In genomic region chr6:113450061-113450465, GRCh38 we compare ENCODE assay signal across 25 cellular contexts.
DNase-seq lines count a peak whose midpoint lies in the region; ATAC-seq, FAIRE-seq and TF ChIP-seq lines count a peak whose summit lies in the region.
"Had no signal": no experiment of that assay in that cellular context is flagged by ENCODE, and none has a peak within 500 bp of the region (broad histone marks: within the 10 kb centered on the region; RNA-seq: fewer than 3 reads in every experiment).

No MANE protein-coding gene starts in this region.

- peak; percentile 62 for FAIRE-seq in HTR-8/SVneo (lab: Jason Lieb, UNC)
- FAIRE-seq: H54 had no signal

- TF ChIP-seq CTCF in cardiac fibroblast (IDR thresholded peaks at IDR 0.05; ENCODE audit: low read depth, low read length) (no peak), smooth muscle cell (IDR thresholded peaks at IDR 0.05; ENCODE audit: borderline replicate concordance, insufficient read depth, poor library complexity, severe bottlenecking) (no peak), heart left ventricle (IDR thresholded peaks at IDR 0.05) (no peak)

- intact Hi-C loops in heart left ventricle (cut with DNase I) = no loop called here

- 21% methylated on average over 1 of the region's 1 CpG for WGBS in smooth muscle cell (ENCODE audit: low lambda C conversion rate)
- 52 to 73% (median 67%) methylated on average over 1 of the region's 1 CpG for WGBS in heart left ventricle, 4 donors

- peaks cover 4% of the 10 kb centered on the region for H3K4me1 ChIP-seq in smooth muscle cell (ENCODE audit: low read depth)
- H3K4me1 ChIP-seq in heart left ventricle = peaks cover 0 to 7% (median 0%) of the 10 kb centered on the region in 12 donors
- H3K4me1 ChIP-seq: colonic mucosa had no signal

- no peak overlapping the region for H3K9ac ChIP-seq in smooth muscle cell (ENCODE audit: low read depth)

- TF ChIP-seq POLR2A in heart left ventricle (IDR thresholded peaks at IDR 0.05) = no peak

- H3K4me3 ChIP-seq in cardiac fibroblast (replicated peaks in 1 of 2; ENCODE audit: low read depth in 2 of 2, low read length in 2 of 2) = no peak overlapping the region
- H3K4me3 ChIP-seq in smooth muscle cell = no peak overlapping the region
- H3K4me3 ChIP-seq in heart left ventricle = no peak overlapping the region
- H3K4me3 ChIP-seq: colonic mucosa, heart right ventricle, upper lobe of left lung had no signal

- ATAC-seq in heart left ventricle (no peak), GM19455 (IDR thresholded peaks at IDR 0.05; ENCODE audit: unreplicated experiment) (no peak)
- ATAC-seq: CD8-positive, alpha-beta T cell; heart right ventricle; Right ventricle myocardium inferior had no signal

- H3F3A ChIP-seq in smooth muscle cell (ENCODE audit: low read depth) = peaks cover 6% of the 10 kb centered on the region

- H3K27ac ChIP-seq in smooth muscle cell (ENCODE audit: low read depth) (peak overlapping the region; percentile 82), heart left ventricle (no peak overlapping the region)
- H3K27ac ChIP-seq: colonic mucosa, heart right ventricle, HL-60, neutrophil, upper lobe of left lung, WERI-Rb-1 had no signal

- no peaks in the 10 kb centered on the region for H3K9me3 ChIP-seq in smooth muscle cell (replicated peaks; ENCODE audit: low read depth)
- H3K9me3 ChIP-seq in heart left ventricle = peaks cover 0 to 3% (median 0%) of the 10 kb centered on the region in 12 donors
- H3K9me3 ChIP-seq: colonic mucosa, neutrophil, upper lobe of left lung had no signal

- H3K27me3 ChIP-seq in smooth muscle cell (ENCODE audit: low read depth) = no peaks in the 10 kb centered on the region
- no peaks in the 10 kb centered on the region for H3K27me3 ChIP-seq in heart left ventricle
- H3K27me3 ChIP-seq: colonic mucosa, heart right ventricle, neutrophil, upper lobe of left lung had no signal

- no peaks in the 10 kb centered on the region for H3K79me2 ChIP-seq in smooth muscle cell (ENCODE audit: low read depth)

- no peak overlapping the region for H2AFZ ChIP-seq in smooth muscle cell (ENCODE audit: low read depth)

- H3K36me3 ChIP-seq in smooth muscle cell (ENCODE audit: low read depth) (no peaks in the 10 kb centered on the region), heart left ventricle (no peaks in the 10 kb centered on the region)
- H3K36me3 ChIP-seq: colonic mucosa, heart right ventricle, neutrophil, upper lobe of left lung, WERI-Rb-1 had no signal

- no peaks in the 10 kb centered on the region for H4K20me1 ChIP-seq in smooth muscle cell (ENCODE audit: low read depth)

- peak overlapping the region; percentile 7 for H3K4me2 ChIP-seq in smooth muscle cell

- DNase-seq in HTR-8/SVneo (ENCODE audit: insufficient read length, low spot score) (no peak), cardiac fibroblast (ENCODE audit: low read depth in 2 of 2) (peak; percentile 36 to 45), iris pigment epithelial cell (ENCODE audit: low read depth) (peak; percentile 71), smooth muscle cell (lab: John Stamatoyannopoulos, UW; ENCODE audit: unreplicated experiment) (no peak), DMS 273 treated with DMSO at 0.1 percent for 48 hours (lab: John Stamatoyannopoulos, UW) (no peak), heart left ventricle (no peak)
- DNase-seq in stimulated activated CD8-positive, alpha-beta memory T cell treated with anti-CD3 and anti-CD28 coated beads, Interleukin-4, amount 100 ng/mL, for 48 hours = no peak
- DNase-seq: activated CD4-positive, alpha-beta T cell treated with anti-CD3 and anti-CD28 coated beads, Interleukin-2, amount 50 U/mL, for 48 hours; activated naive CD4-positive, alpha-beta T cell treated with Interleukin-2 at 50 U/mL for 16 hours; activated T-cell treated with anti-CD3 and anti-CD28 coated beads, Interleukin-2, amount 50 U/mL, for 1 hour; aorta; CD8-positive, alpha-beta T cell; colonic mucosa; heart right ventricle; KG1; NCI-H1048; NCI-H2081; NCI-H510A treated with DMSO at 0.1 percent for 48 hours; upper lobe of left lung; WERI-Rb-1 had no signal

Comparison
In these comparisons a context has a peak if more than half of its experiments do, and no peak if none do; other contexts are left out.
1. DNase-seq: peak in cardiac fibroblast (2 of 2) and iris pigment epithelial cell (single experiment); none in HTR-8/SVneo (single experiment), smooth muscle cell (single experiment), stimulated activated CD8-positive, alpha-beta memory T cell treated with anti-CD3 and anti-CD28 coated beads, Interleukin-4, amount 100 ng/mL, for 48 hours (single experiment), DMS 273 treated with DMSO at 0.1 percent for 48 hours (single experiment) and heart left ventricle (0 of 5).